Comparison of ENCODE assay signal across 20 cellular contexts in genomic region chr1:65056866-65057265, GRCh38.
DNase-seq lines count a peak whose midpoint lies in the region; ATAC-seq and TF ChIP-seq lines count a peak whose summit lies in the region.
"Had no signal": no experiment of that assay in that cellular context is flagged by ENCODE, and none has a peak within 500 bp of the region (broad histone marks: within the 10 kb centered on the region; RNA-seq: fewer than 3 reads in every experiment).

No MANE protein-coding gene starts in this region.

- CTCF ChIA-PET in HEK293 (lab: Yijun Ruan, JAX), result interaction anchor here (1.2 kb wide), 1 partner anchor 152 kb away, joined by 3 read pairs; no protein-coding TSS in a partner anchor

- 57 to 71% methylated on average over 3 of the region's 3 CpGs for WGBS in heart right ventricle, 2 donors

- intact Hi-C loops in heart right ventricle (cut with DNase I), result loop anchor here in 1 of 10 donors (5.0 kb wide), 1 partner anchor 150 kb away; no protein-coding TSS in a partner anchor

- H3K4me3 ChIP-seq in HEK293 (ENCODE audit: low read depth, low read length) (no peak overlapping the region), heart right ventricle (no peak overlapping the region), neutrophil (ENCODE audit: low read depth in 1 of 2, low read length in 1 of 2) (peak overlapping the region; percentile 33 to 55)
- H3K4me3 ChIP-seq: MG63 had no signal

- peak; percentile 39 for DNase-seq in NCI-H2171 treated with DMSO at 0.1 percent for 48 hours (lab: John Stamatoyannopoulos, UW)
- DNase-seq in NCI-H2171 (lab: John Stamatoyannopoulos, UW), result no peak
- no peak for DNase-seq in heart right ventricle
- DNase-seq in CD1c-positive myeloid dendritic cell (ENCODE audit: extremely low spot score), result no peak
- no peak for DNase-seq in globus pallidus (ENCODE audit: low spot score)
- DNase-seq: CD4-positive, alpha-beta memory T cell; DMS153; GDM1; H9; IMR-90; MG63; NCI-H1048; NCI-H1436; NCI-H1930; NCI-H510A; NCI-H774; SIG-M5 had no signal

- H3K36me3 ChIP-seq in HEK293 (ENCODE audit: control insufficient read depth in 2 of 2, insufficient read depth in 1 of 2, low read length in 2 of 2) (peaks cover 4 to 34% of the 10 kb centered on the region in 2 experiments; a peak in 2 of 3 replicates), heart right ventricle (peaks cover 0 to 69% (median 14%) of the 10 kb centered on the region in 9 donors), neutrophil (peaks cover 52% of the 10 kb centered on the region)
- H3K36me3 ChIP-seq: MG63 had no signal

- no peaks in the 10 kb centered on the region for H3K4me1 ChIP-seq in HEK293 (ENCODE audit: control insufficient read depth, insufficient read depth, low read length)
- peaks cover 4 to 62% (median 47%) of the 10 kb centered on the region in 9 donors for H3K4me1 ChIP-seq in heart right ventricle
- H3K4me1 ChIP-seq in neutrophil (ENCODE audit: control insufficient read depth in 1 of 2, insufficient read depth in 1 of 2, low read depth in 1 of 2, low read length in 1 of 2), result peaks cover 35 to 67% of the 10 kb centered on the region in 2 experiments

- no peak for TF ChIP-seq CTCF in HEK293 (tag by site-specific recombination; IDR thresholded peaks at IDR 0.05)
- no peak for TF ChIP-seq CTCF in heart right ventricle (IDR thresholded peaks at IDR 0.05)
- TF ChIP-seq CTCF in neutrophil (IDR thresholded peaks at IDR 0.05), result no peak

- H3K27me3 ChIP-seq in heart right ventricle (no peaks in the 10 kb centered on the region), neutrophil (no peaks in the 10 kb centered on the region)
- H3K27me3 ChIP-seq: MG63 had no signal

- ATAC-seq in heart right ventricle (peak in 5 of 8 donors; percentile 43 to 73 (median 55)), HG02885 (IDR thresholded peaks at IDR 0.05; ENCODE audit: poor library complexity, unreplicated experiment) (no peak)

- H3K9me3 ChIP-seq in HEK293 (ENCODE audit: control insufficient read depth, insufficient read depth, low read depth, low read length), result no peaks in the 10 kb centered on the region
- H3K9me3 ChIP-seq in heart right ventricle, result no peaks in the 10 kb centered on the region
- no peaks in the 10 kb centered on the region for H3K9me3 ChIP-seq in neutrophil
- H3K9me3 ChIP-seq: MG63 had no signal

- H3K27ac ChIP-seq in HEK293 (ENCODE audit: extremely low read depth, low read depth, low read length) (no peak overlapping the region), heart right ventricle (peak overlapping the region in 3 of 10 donors; percentile 5 to 43 (median 13)), neutrophil (peak overlapping the region; percentile 89)

- POLR2A ChIA-PET in HEK293 (lab: Yijun Ruan, JAX), result interaction anchor here (0.6 kb wide), 1 partner anchor 631 kb away, joined by 4 read pairs; no protein-coding TSS in a partner anchor

TF ChIP-seq in HEK293, 187 proteins besides CTCF, POLR2A, EP300 and RAD21:
- no peak for TF ChIP-seq ZNF791 (tag by site-specific recombination; IDR thresholded peaks at IDR 0.05)
- TF ChIP-seq ZNF362 (tag by site-specific recombination; IDR thresholded peaks at IDR 0.05), result peak; percentile 53; the same call in 1 of the 2 replicates

Comparison
In these comparisons a context has a peak if more than half of its experiments do, and no peak if none do; other contexts are left out.
1. H3K4me3 ChIP-seq: peak in neutrophil (2 of 2); none in HEK293 (single experiment) and heart right ventricle (0 of 10).